ENCODE assay signal across 17 cellular contexts in the genomic region with DNA sequence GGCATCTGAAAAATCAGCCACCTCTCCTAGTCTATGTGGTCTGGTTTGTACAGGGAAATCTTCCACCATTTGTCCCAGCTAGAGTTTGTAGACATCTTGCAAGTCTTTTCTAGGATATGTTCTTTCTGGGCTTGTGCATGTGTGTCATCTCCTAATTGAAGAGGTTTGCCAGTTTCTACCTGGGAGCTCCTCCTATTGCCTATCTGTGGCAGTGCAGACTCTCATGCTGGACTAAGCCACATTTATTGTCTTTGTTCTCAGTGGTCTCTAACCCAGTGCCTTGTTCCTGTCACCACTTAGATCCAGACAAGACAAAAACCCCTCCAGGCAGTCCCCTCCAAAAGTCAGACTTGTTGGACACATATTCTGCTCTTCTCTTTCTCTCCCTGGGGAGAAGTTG.
DNase-seq lines count a peak whose midpoint lies in the region; ATAC-seq and TF ChIP-seq lines count a peak whose summit lies in the region.
"Had no signal": no experiment of that assay in that cellular context is flagged by ENCODE, and none has a peak within 500 bp of the region (broad histone marks: within the 10 kb centered on the region; RNA-seq: fewer than 3 reads in every experiment).

No MANE protein-coding gene starts in this region.

- H3K9me3 ChIP-seq in HCT116 (ENCODE audit: control insufficient read depth in 1 of 2, insufficient read depth in 1 of 2, low read depth in 1 of 2, low read length in 2 of 2): no peaks in the 10 kb centered on the region
- no peaks in the 10 kb centered on the region for H3K9me3 ChIP-seq in PC-3 (ENCODE audit: low read length)
- no peaks in the 10 kb centered on the region for H3K9me3 ChIP-seq in gastrocnemius medialis
- H3K9me3 ChIP-seq: BE2C had no signal

- peak in 2 of 3 experiments; percentile 27 to 41; a peak in 4 of 6 replicates for TF ChIP-seq CTCF in HCT116 (IDR thresholded peaks at IDR 0.05 in 2 of 3, conservative IDR thresholded peaks at IDR 0.05 in 1 of 3; ENCODE audit: borderline replicate concordance in 1 of 3, insufficient read depth in 1 of 3, low read depth in 2 of 3, low read length in 2 of 3)
- TF ChIP-seq CTCF in PC-3 (conservative IDR thresholded peaks at IDR 0.05; ENCODE audit: low read depth, low read length): peak; percentile 25; the same call in 1 of the 2 replicates
- no peak for TF ChIP-seq CTCF in gastrocnemius medialis (IDR thresholded peaks at IDR 0.05 in 4 of 5, conservative IDR thresholded peaks at IDR 0.05 in 1 of 5)

- no peaks in the 10 kb centered on the region for H3F3A ChIP-seq in PC-3 (ENCODE audit: low read length, unreplicated experiment)

- H2AFZ ChIP-seq in HCT116 (ENCODE audit: low read depth, low read length, poor library complexity, severe bottlenecking): no peak overlapping the region
- H2AFZ ChIP-seq in PC-3 (ENCODE audit: low read length): no peak overlapping the region

- intact Hi-C loops in HCT116 (cut with micrococcal nuclease) (no loop called here), PC-3 (cut with micrococcal nuclease) (no loop called here), gastrocnemius medialis (cut with DNase I; ENCODE audit: low total_unique reads) (no loop called here)

- H3K27ac ChIP-seq in HCT116 (ENCODE audit: low read depth, low read length) (no peak overlapping the region), PC-3 (ENCODE audit: low read length) (no peak overlapping the region), gastrocnemius medialis (no peak overlapping the region)

- H4K20me1 ChIP-seq in HCT116 (ENCODE audit: insufficient read depth) (no peaks in the 10 kb centered on the region), PC-3 (ENCODE audit: low read length) (no peaks in the 10 kb centered on the region)

- in situ Hi-C loops in gastrocnemius medialis (cut with MboI; ENCODE audit: low sequenced_read_pairs in 4 of 4): no loop called here

- H3K4me3 ChIP-seq in HCT116 (replicated peaks in 1 of 2; ENCODE audit: low read depth in 1 of 2, low read length in 2 of 2) (no peak overlapping the region), PC-3 (ENCODE audit: low read length) (no peak overlapping the region), gastrocnemius medialis (no peak overlapping the region)
- H3K4me3 ChIP-seq: GM12878 had no signal

- ATAC-seq in GM19351 (IDR thresholded peaks at IDR 0.05; ENCODE audit: unreplicated experiment): peak; percentile 56
- peak; percentile 52; the same call in 1 of the 2 replicates for ATAC-seq in HCT116
- ATAC-seq in PC-3: no peak
- ATAC-seq in HG02759 (IDR thresholded peaks at IDR 0.05; ENCODE audit: unreplicated experiment): no peak
- no peak for ATAC-seq in GM18517 (IDR thresholded peaks at IDR 0.05; ENCODE audit: unreplicated experiment)
- no peak for ATAC-seq in gastrocnemius medialis
- ATAC-seq: GM12878 had no signal

- RAD21 ChIA-PET in HCT116 (lab: Charles Lee; ENCODE audit: low non-redundant PET in 1 of 2, low total read pairs in 2 of 2, uncharacterized antibody in 2 of 2, unreplicated experiment in 2 of 2): no interaction called here

- no peaks in the 10 kb centered on the region for H3K27me3 ChIP-seq in HCT116 (ENCODE audit: insufficient read depth, low read length)
- H3K27me3 ChIP-seq in PC-3 (ENCODE audit: low read length): no peaks in the 10 kb centered on the region
- no peaks in the 10 kb centered on the region for H3K27me3 ChIP-seq in gastrocnemius medialis
- H3K27me3 ChIP-seq: BE2C had no signal

- DNase-seq in HCT116 (ENCODE audit: low read depth, low spot score) (no peak), PC-3 (no peak), kidney tubule cell (ENCODE audit: low spot score) (peak; percentile 9), gastrocnemius medialis (no peak)
- DNase-seq: BE2C; CD4-positive, alpha-beta T cell; DMS79 treated with DMSO at 0.1 percent for 48 hours; KG1; MM.1S; NCI-H1105; NCI-H1694; NCI-H510A treated with DMSO at 0.1 percent for 48 hours; SW 1271 had no signal

- POLR2A ChIA-PET in HCT116 (lab: Charles Lee): no interaction called here
- POLR2A ChIA-PET in PC-3 (lab: Charles Lee; ENCODE audit: unreplicated experiment): interaction anchor here (0.6 kb wide), 1 partner anchor 30 kb away, joined by 4 read pairs; no protein-coding TSS in a partner anchor

- no peaks in the 10 kb centered on the region for H3K36me3 ChIP-seq in HCT116 (ENCODE audit: control insufficient read depth in 1 of 2, insufficient read depth in 2 of 2, low read length in 2 of 2)
- H3K36me3 ChIP-seq in PC-3 (ENCODE audit: low read depth, low read length): no peaks in the 10 kb centered on the region
- no peaks in the 10 kb centered on the region for H3K36me3 ChIP-seq in gastrocnemius medialis
- H3K36me3 ChIP-seq: BE2C had no signal

- BruUV-seq in HCT116 (replicated peaks; lab: Mats Ljungman, UMichigan) (no TSS peak), PC-3 (replicated peaks; lab: Mats Ljungman, UMichigan) (no TSS peak)

- peaks cover 2 to 21% of the 10 kb centered on the region in 2 experiments; a peak in 3 of 4 replicates for H3K4me1 ChIP-seq in HCT116 (ENCODE audit: control insufficient read depth in 1 of 2, insufficient read depth in 2 of 2, low read length in 2 of 2)
- peaks cover 7% of the 10 kb centered on the region; the same call in 1 of the 2 replicates for H3K4me1 ChIP-seq in PC-3 (ENCODE audit: insufficient read depth, low read length)
- no peaks in the 10 kb centered on the region for H3K4me1 ChIP-seq in gastrocnemius medialis
- H3K4me1 ChIP-seq: BE2C had no signal

- H3K9me2 ChIP-seq in HCT116 (ENCODE audit: insufficient read depth) (no peaks in the 10 kb centered on the region), PC-3 (replicated peaks; ENCODE audit: low read length) (0 out of 2 replicates have a peak, but pooled peaks cover 5% of the 10 kb centered on the region)

- TF ChIP-seq POLR2A in HCT116 (IDR thresholded peaks at IDR 0.05; ENCODE audit: borderline replicate concordance, extremely low read depth, insufficient read depth, insufficient read length) (no peak), gastrocnemius medialis (IDR thresholded peaks at IDR 0.05) (no peak)

- H3K9ac ChIP-seq in HCT116 (ENCODE audit: low read length) (no peak overlapping the region), PC-3 (ENCODE audit: low read length) (no peak overlapping the region)

- TF ChIP-seq RAD21 in HCT116 (IDR thresholded peaks at IDR 0.05; ENCODE audit: low read depth): peak; percentile 19; the same call in 1 of the 2 replicates

- no peak overlapping the region for H3K4me2 ChIP-seq in HCT116 (ENCODE audit: low read length)
- no peak overlapping the region for H3K4me2 ChIP-seq in PC-3 (ENCODE audit: low read length)

- H3K79me2 ChIP-seq in HCT116 (ENCODE audit: insufficient read depth, low read length) (no peaks in the 10 kb centered on the region), PC-3 (ENCODE audit: low read length) (no peaks in the 10 kb centered on the region)

- CTCF ChIA-PET in HCT116 (lab: Charles Lee) (interaction anchor here (0.8 kb wide), 1 partner anchor 10 kb away, joined by 3 read pairs; no protein-coding TSS in a partner anchor), PC-3 (lab: Charles Lee) (no interaction called here)

TF ChIP-seq in HCT116, 20 proteins besides CTCF, POLR2A, EP300 and RAD21:
- no peak for TF ChIP-seq FOSL1 (IDR thresholded peaks at IDR 0.05; ENCODE audit: low read depth)
- no peak for TF ChIP-seq ATF3 (IDR thresholded peaks at IDR 0.05)

Comparison
In these comparisons a context has a peak if more than half of its experiments do, and no peak if none do; other contexts are left out.
1. ATAC-seq: peak in GM19351 (single experiment) and HCT116 (single experiment); none in PC-3 (single experiment), HG02759 (single experiment), GM18517 (single experiment) and gastrocnemius medialis (0 of 2).
2. CTCF ChIP-seq: peak in HCT116 (2 of 3) and PC-3 (single experiment); none in gastrocnemius medialis (0 of 5).